16 cellular contexts compared by ENCODE assay signal in the genomic region with DNA sequence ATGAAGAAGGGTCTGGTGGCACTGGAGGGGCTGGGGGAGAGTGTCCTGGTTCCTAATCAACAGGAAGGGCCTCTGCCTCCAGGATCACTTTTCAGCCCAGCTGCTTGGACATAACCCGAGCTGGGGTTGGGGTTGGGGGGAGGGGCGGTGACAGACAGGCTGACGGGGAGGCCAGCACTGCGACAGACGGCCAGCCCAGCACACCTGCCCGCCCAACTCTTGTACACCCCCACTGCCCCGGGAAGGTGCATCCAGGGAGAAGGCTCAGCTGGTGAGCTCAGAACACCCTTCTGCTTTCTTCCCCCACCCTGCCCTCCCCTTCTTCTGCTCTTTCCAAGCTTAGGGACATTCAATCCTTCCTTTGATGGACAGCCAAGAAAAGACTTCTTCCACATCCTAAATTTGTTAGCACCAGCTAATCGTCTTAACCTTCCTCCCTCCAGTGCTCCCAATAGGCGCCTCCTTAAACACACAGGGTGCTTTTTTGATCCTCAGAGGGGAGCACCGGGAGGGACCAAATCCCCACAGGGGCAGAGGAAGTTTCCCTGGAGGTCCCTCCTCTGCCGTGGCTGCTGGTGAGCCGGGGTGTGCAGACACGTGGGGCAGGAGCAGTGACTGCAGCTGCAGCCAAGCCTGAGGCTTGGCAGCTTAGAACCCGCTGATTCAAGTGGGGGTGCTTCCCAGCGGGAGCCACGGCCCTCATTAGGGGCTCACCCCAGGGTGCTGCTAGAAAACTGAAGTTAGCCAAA. TPM values are rescaled to one million over a fixed set of nuclear protein-coding genes. Genes with fewer than 3 reads are reported as not detected.
DNase-seq lines count a peak whose midpoint lies in the region; ATAC-seq, FAIRE-seq and TF ChIP-seq lines count a peak whose summit lies in the region.
"Had no signal": no experiment of that assay in that cellular context is flagged by ENCODE, and none has a peak within 500 bp of the region (broad histone marks: within the 10 kb centered on the region; RNA-seq: fewer than 3 reads in every experiment).

No MANE protein-coding gene starts in this region.

- ATAC-seq in A549 (no peak), HG02623 (IDR thresholded peaks at IDR 0.05; ENCODE audit: unreplicated experiment) (no peak)
- ATAC-seq: foreskin keratinocyte; stimulated activated effector memory CD8-positive, alpha-beta T cell treated with anti-CD3 and anti-CD28 coated beads, Interleukin-12 subunit alpha, Interleukin-12 subunit beta, amount 100 ng/mL, for 72 hours had no signal

- H3K4me1 ChIP-seq in A549: peaks cover 6% of the 10 kb centered on the region; the same call in 1 of the 3 replicates
- peaks cover 2% of the 10 kb centered on the region; the same call in 1 of the 2 replicates for H3K4me1 ChIP-seq in HEK293 (ENCODE audit: control insufficient read depth, insufficient read depth, low read length)
- peaks cover 44% of the 10 kb centered on the region for H3K4me1 ChIP-seq in mesodermal cell (ENCODE audit: control insufficient read depth, insufficient read depth, low read length, poor library complexity, severe bottlenecking)
- peaks cover 19% of the 10 kb centered on the region for H3K4me1 ChIP-seq in GM23248 (ENCODE audit: insufficient read depth)
- H3K4me1 ChIP-seq: foreskin keratinocyte had no signal

- H3K36me3 ChIP-seq in HEK293 (ENCODE audit: control insufficient read depth in 2 of 2, insufficient read depth in 1 of 2, low read length in 2 of 2): no peaks in the 10 kb centered on the region
- H3K36me3 ChIP-seq in mesodermal cell (ENCODE audit: control insufficient read depth, insufficient read depth, low read length): no peaks in the 10 kb centered on the region
- no peaks in the 10 kb centered on the region for H3K36me3 ChIP-seq in GM23248 (ENCODE audit: low read depth)

- no peak for TF ChIP-seq EP300 in A549 (IDR thresholded peaks at IDR 0.05)

- no peaks in the 10 kb centered on the region for H3K27me3 ChIP-seq in GM23248 (replicated peaks; ENCODE audit: insufficient read depth)

- H3K9me3 ChIP-seq in A549 (no peaks in the 10 kb centered on the region), HEK293 (ENCODE audit: control insufficient read depth, insufficient read depth, low read depth, low read length) (no peaks in the 10 kb centered on the region), mesodermal cell (ENCODE audit: control insufficient read depth, low read length) (no peaks in the 10 kb centered on the region), GM23248 (ENCODE audit: low read depth) (no peaks in the 10 kb centered on the region)

- H3K79me2 ChIP-seq in GM23248 (ENCODE audit: insufficient read depth): no peaks in the 10 kb centered on the region

- no peaks in the 10 kb centered on the region for H4K20me1 ChIP-seq in GM23248 (ENCODE audit: insufficient read depth)

- no peak for FAIRE-seq in A549 (lab: Jason Lieb, UNC)
- FAIRE-seq: G401.6 had no signal

- no peaks in the 10 kb centered on the region for H3K9me2 ChIP-seq in GM23248 (ENCODE audit: insufficient read depth)

- H2AFZ ChIP-seq in GM23248: no peak overlapping the region

- DNase-seq in A549 (ENCODE audit: low read depth in 1 of 2, low spot score in 1 of 2): no peak
- DNase-seq in central memory CD4-positive, alpha-beta T cell: no peak
- no peak for DNase-seq in GM23248
- DNase-seq in EL: no peak
- DNase-seq: activated naive CD8-positive, alpha-beta T cell treated with anti-CD3 and anti-CD28 coated beads for 36 hours; cortex of kidney; foreskin keratinocyte; NCI-H2029; occipital lobe; stimulated activated CD4-positive, alpha-beta T cell treated with anti-CD3 and anti-CD28 coated beads, Interleukin-1b, Interleukin-23, amount 100 ng/mL, for 48 hours had no signal

- no peak overlapping the region for H3K9ac ChIP-seq in GM23248

- TF ChIP-seq CTCF in A549 (IDR thresholded peaks at IDR 0.05) (no peak), HEK293 (tag by site-specific recombination; IDR thresholded peaks at IDR 0.05) (no peak), VCaP (conservative IDR thresholded peaks at IDR 0.05) (no peak)

- H3F3A ChIP-seq in GM23248 (ENCODE audit: insufficient read depth): peaks cover 11% of the 10 kb centered on the region; the same call in 1 of the 2 replicates

- CTCF ChIA-PET in A549 (lab: Yijun Ruan, JAX) (interaction anchor here (0.6 to 2.0 kb wide), 4 partner anchors 12 to 214 kb away, joined by 3 to 6 read pairs (median 4); no protein-coding TSS in a partner anchor), HEK293 (lab: Yijun Ruan, JAX) (interaction anchor here (0.6 kb wide), 2 partner anchors 10 to 139 kb away, joined by 3 read pairs; no protein-coding TSS in a partner anchor)

- no peak for TF ChIP-seq RAD21 in A549 (conservative IDR thresholded peaks at IDR 0.05 in 1 of 2, IDR thresholded peaks at IDR 0.05 in 1 of 2)

- 65% methylated on average over 14 of the region's 16 CpGs for WGBS in A549 (ENCODE audit: missing lambda C conversion rate)
- WGBS in mesodermal cell (ENCODE audit: insufficient coverage in 2 of 2), 2 experiments: 39 to 48% methylated on average over 13 to 14 of the region's 16 CpGs
- 66 to 67% methylated on average over 9 to 16 of the region's 16 CpGs for WGBS in GM23248 (ENCODE audit: low coverage in 1 of 2, low lambda C conversion rate in 2 of 2, missing lambda C conversion rate in 2 of 2), 2 experiments

- 0 out of 3 replicates have a peak overlapping the region, but pooled peaks have one; percentile 13 for H3K4me2 ChIP-seq in A549
- no peak overlapping the region for H3K4me2 ChIP-seq in GM23248 (ENCODE audit: unreplicated experiment)

- in situ Hi-C loops in GM23248 (cut with MboI): no loop called here

- POLR2A ChIA-PET in A549 (lab: Yijun Ruan, JAX): interaction anchor here (0.6 kb wide), 1 partner anchor 98 kb away, joined by 4 read pairs; no protein-coding TSS in a partner anchor
- POLR2A ChIA-PET in HEK293 (lab: Yijun Ruan, JAX): no interaction called here

- TF ChIP-seq POLR2A in A549 (IDR thresholded peaks at IDR 0.05; ENCODE audit: low read length): no peak

- peak overlapping the region in 1 of 2 experiments; percentile 63; a peak in 2 of 6 replicates for H3K27ac ChIP-seq in A549
- no peak overlapping the region for H3K27ac ChIP-seq in HEK293 (ENCODE audit: extremely low read depth, low read depth, low read length)
- H3K27ac ChIP-seq in VCaP: peak overlapping the region; percentile 75
- peak overlapping the region; percentile 36 for H3K27ac ChIP-seq in mesodermal cell (ENCODE audit: low read depth, low read length, severe bottlenecking)
- H3K27ac ChIP-seq in GM23248: no peak overlapping the region
- H3K27ac ChIP-seq: foreskin keratinocyte had no signal

- H3K4me3 ChIP-seq in A549: no peak overlapping the region
- no peak overlapping the region for H3K4me3 ChIP-seq in HEK293 (ENCODE audit: low read depth, low read length)
- no peak overlapping the region for H3K4me3 ChIP-seq in mesodermal cell (ENCODE audit: extremely low read depth, insufficient read depth, low read length, poor library complexity, severe bottlenecking)
- no peak overlapping the region for H3K4me3 ChIP-seq in GM23248

TF ChIP-seq in A549, 52 proteins besides CTCF, POLR2A, EP300 and RAD21 (continues in another document):
- TF ChIP-seq, protein P1, sequence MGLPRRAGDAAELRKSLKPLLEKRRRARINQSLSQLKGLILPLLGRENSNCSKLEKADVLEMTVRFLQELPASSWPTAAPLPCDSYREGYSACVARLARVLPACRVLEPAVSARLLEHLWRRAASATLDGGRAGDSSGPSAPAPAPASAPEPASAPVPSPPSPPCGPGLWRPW (IDR thresholded peaks at IDR 0.05): no peak
- TF ChIP-seq, protein P2, sequence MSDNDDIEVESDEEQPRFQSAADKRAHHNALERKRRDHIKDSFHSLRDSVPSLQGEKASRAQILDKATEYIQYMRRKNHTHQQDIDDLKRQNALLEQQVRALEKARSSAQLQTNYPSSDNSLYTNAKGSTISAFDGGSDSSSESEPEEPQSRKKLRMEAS (IDR thresholded peaks at IDR 0.05): no peak
- TF ChIP-seq FOSB (CRISPR knock-in tag; IDR thresholded peaks at IDR 0.05) (no peak), JUNB (IDR thresholded peaks at IDR 0.05) (no peak), NPAS2 (CRISPR knock-in tag; IDR thresholded peaks at IDR 0.05; ENCODE audit: borderline replicate concordance) (no peak), RARB (CRISPR knock-in tag; IDR thresholded peaks at IDR 0.05) (no peak), FOSL2 (IDR thresholded peaks at IDR 0.05) (no peak), FOSL2 (CRISPR knock-in tag; IDR thresholded peaks at IDR 0.05) (no peak)

TF ChIP-seq in HEK293, 187 proteins besides CTCF, POLR2A, EP300 and RAD21:
- TF ChIP-seq ZNF555 (tag by site-specific recombination; conservative IDR thresholded peaks at IDR 0.05) (no peak), ZIC2 (tag by site-specific recombination; IDR thresholded peaks at IDR 0.05) (peak; percentile 98), ZNF23 (tag by site-specific recombination; IDR thresholded peaks at IDR 0.05; ENCODE audit: borderline replicate concordance) (no peak), GLIS1 (tag by site-specific recombination; IDR thresholded peaks at IDR 0.05) (peak; percentile 66)
- TF ChIP-seq, protein P3, sequence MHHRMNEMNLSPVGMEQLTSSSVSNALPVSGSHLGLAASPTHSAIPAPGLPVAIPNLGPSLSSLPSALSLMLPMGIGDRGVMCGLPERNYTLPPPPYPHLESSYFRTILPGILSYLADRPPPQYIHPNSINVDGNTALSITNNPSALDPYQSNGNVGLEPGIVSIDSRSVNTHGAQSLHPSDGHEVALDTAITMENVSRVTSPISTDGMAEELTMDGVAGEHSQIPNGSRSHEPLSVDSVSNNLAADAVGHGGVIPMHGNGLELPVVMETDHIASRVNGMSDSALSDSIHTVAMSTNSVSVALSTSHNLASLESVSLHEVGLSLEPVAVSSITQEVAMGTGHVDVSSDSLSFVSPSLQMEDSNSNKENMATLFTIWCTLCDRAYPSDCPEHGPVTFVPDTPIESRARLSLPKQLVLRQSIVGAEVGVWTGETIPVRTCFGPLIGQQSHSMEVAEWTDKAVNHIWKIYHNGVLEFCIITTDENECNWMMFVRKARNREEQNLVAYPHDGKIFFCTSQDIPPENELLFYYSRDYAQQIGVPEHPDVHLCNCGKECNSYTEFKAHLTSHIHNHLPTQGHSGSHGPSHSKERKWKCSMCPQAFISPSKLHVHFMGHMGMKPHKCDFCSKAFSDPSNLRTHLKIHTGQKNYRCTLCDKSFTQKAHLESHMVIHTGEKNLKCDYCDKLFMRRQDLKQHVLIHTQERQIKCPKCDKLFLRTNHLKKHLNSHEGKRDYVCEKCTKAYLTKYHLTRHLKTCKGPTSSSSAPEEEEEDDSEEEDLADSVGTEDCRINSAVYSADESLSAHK (tag by site-specific recombination; IDR thresholded peaks at IDR 0.05): no peak
TF ChIP-seq in HEK293: peak in this region for 2.

RNA-seq across cellular contexts. Expression of a gene that starts 44.7 kb away (rescaled TPM):
- 0.08 TPM in 1 of 2 replicates, not detected in the other for polyA plus RNA-seq in A549 (2011; rRNA removed)
- 0.04 and 0.12 TPM in 2 replicates for polyA plus RNA-seq in A549 (2012; cell fraction: cytosol; rRNA removed)
- polyA plus RNA-seq in A549 (2012; cell fraction: nucleus; rRNA removed): 0.31 and 0.42 TPM in 2 replicates
- polyA plus RNA-seq in A549 (2017; fragmentation: RNase III; extraction: RNeasy Plus Mini Kit Qiagen cat#74134 plus additional on column Dnase treatment): 0.17 to 0.55 TPM (median 0.27 TPM) in 3 replicates
- not detected in 2 replicates for polyA minus RNA-seq in A549 (2011; rRNA and poly(A)+ RNA removed)
- polyA plus RNA-seq in mesodermal cell (2013, experiment 1 of 2): 12.7 TPM
- polyA plus RNA-seq in mesodermal cell (2013, experiment 2 of 2): 15.5 TPM
- total RNA-seq in GM23248 (2014; rRNA removed; shearing (Covaris generic)): 17.2 and 17.3 TPM in 2 replicates
- polyA plus RNA-seq in GM23248 (2016; fragmentation: Nextera tagmentation; extraction: Ambion mirVana): 12.8 and 15.2 TPM in 2 replicates
- total RNA-seq: activated naive CD8-positive, alpha-beta T cell treated with anti-CD3 and anti-CD28 coated beads for 36 hours had no signal

Comparison
In these comparisons a context has a peak if more than half of its experiments do, and no peak if none do; other contexts are left out.
1. H3K27ac ChIP-seq: peak in VCaP (single experiment) and mesodermal cell (single experiment); none in HEK293 (single experiment) and GM23248 (single experiment).